ENCODE assay signal across 15 cellular contexts in genomic region chr22:32754413-32755041, GRCh38. TPM values are rescaled to one million over a fixed set of nuclear protein-coding genes. Genes with fewer than 3 reads are reported as not detected.
DNase-seq lines count a peak whose midpoint lies in the region; ATAC-seq and TF ChIP-seq lines count a peak whose summit lies in the region.
"Had no signal": no experiment of that assay in that cellular context is flagged by ENCODE, and none has a peak within 500 bp of the region (broad histone marks: within the 10 kb centered on the region; RNA-seq: fewer than 3 reads in every experiment).

No MANE protein-coding gene starts in this region.

- intact Hi-C loops in HCT116 (cut with micrococcal nuclease): no loop called here
- intact Hi-C loops in breast epithelium (cut with DNase I; ENCODE audit: low total_unique reads): no loop called here
- intact Hi-C loops in testis (cut with DNase I; ENCODE audit: low total_unique reads): no loop called here

- H3K27ac Mint-ChIP-seq in activated T-cell treated with anti-CD3 and anti-CD28 coated beads, Interleukin-2, amount 50 U/mL, for 24 hours: no peak overlapping the region
- H3K27ac Mint-ChIP-seq: mesothelial cell of epicardium had no signal

- H3K4me1 ChIP-seq in HCT116 (ENCODE audit: control insufficient read depth in 1 of 2, insufficient read depth in 2 of 2, low read length in 2 of 2) (peaks cover 0 to 10% of the 10 kb centered on the region in 2 experiments; a peak in 1 of 4 replicates), breast epithelium (no peaks in the 10 kb centered on the region), hepatocyte (ENCODE audit: insufficient read depth) (peaks cover 6% of the 10 kb centered on the region), testis (no peaks in the 10 kb centered on the region)
- H3K4me1 ChIP-seq: prostate gland had no signal

- no peak for TF ChIP-seq POLR2A in HCT116 (IDR thresholded peaks at IDR 0.05; ENCODE audit: borderline replicate concordance, extremely low read depth, insufficient read depth, insufficient read length)
- no peak for TF ChIP-seq POLR2A in breast epithelium (IDR thresholded peaks at IDR 0.05)
- no peak for TF ChIP-seq POLR2A in testis (IDR thresholded peaks at IDR 0.05)

- peak overlapping the region; percentile 47 for H3K4me2 ChIP-seq in HCT116 (ENCODE audit: low read length)
- no peak overlapping the region for H3K4me2 ChIP-seq in hepatocyte

- CTCF ChIA-PET in HCT116 (lab: Charles Lee): no interaction called here

- WGBS in hepatocyte (ENCODE audit: low lambda C conversion rate, missing lambda C conversion rate): 51% methylated on average over 6 of the region's 6 CpGs
- 75 to 84% methylated on average over 6 of the region's 6 CpGs for WGBS in testis, 2 donors

- no peak overlapping the region for H2AFZ ChIP-seq in HCT116 (ENCODE audit: low read depth, low read length, poor library complexity, severe bottlenecking)
- no peak overlapping the region for H2AFZ ChIP-seq in hepatocyte

- H3K27me3 ChIP-seq in HCT116 (ENCODE audit: insufficient read depth, low read length) (no peaks in the 10 kb centered on the region), breast epithelium (no peaks in the 10 kb centered on the region), hepatocyte (no peaks in the 10 kb centered on the region), testis (no peaks in the 10 kb centered on the region)

- no peak overlapping the region for H3K9ac ChIP-seq in HCT116 (ENCODE audit: low read length)

- TF ChIP-seq RAD21 in HCT116 (IDR thresholded peaks at IDR 0.05; ENCODE audit: low read depth): no peak

- H3K27me3 Mint-ChIP-seq in activated T-cell treated with anti-CD3 and anti-CD28 coated beads, Interleukin-2, amount 50 U/mL, for 24 hours: no peaks in the 10 kb centered on the region

- no peak overlapping the region for H3K4me3 Mint-ChIP-seq in activated T-cell treated with anti-CD3 and anti-CD28 coated beads, Interleukin-2, amount 50 U/mL, for 24 hours
- H3K4me3 Mint-ChIP-seq: mesothelial cell of epicardium had no signal

- no peaks in the 10 kb centered on the region for H3K79me2 ChIP-seq in HCT116 (ENCODE audit: insufficient read depth, low read length)
- H3K79me2 ChIP-seq in hepatocyte: no peaks in the 10 kb centered on the region

- no peak overlapping the region for H3K4me3 ChIP-seq in HCT116 (replicated peaks in 1 of 2; ENCODE audit: low read depth in 1 of 2, low read length in 2 of 2)
- H3K4me3 ChIP-seq in breast epithelium: no peak overlapping the region
- H3K4me3 ChIP-seq in hepatocyte: no peak overlapping the region
- H3K4me3 ChIP-seq in testis: no peak overlapping the region
- H3K4me3 ChIP-seq: prostate gland had no signal

- H3K9me3 Mint-ChIP-seq in activated T-cell treated with anti-CD3 and anti-CD28 coated beads, Interleukin-2, amount 50 U/mL, for 24 hours: no peaks in the 10 kb centered on the region
- H3K9me3 Mint-ChIP-seq: mesothelial cell of epicardium had no signal

- H3K36me3 ChIP-seq in HCT116 (ENCODE audit: control insufficient read depth in 1 of 2, insufficient read depth in 2 of 2, low read length in 2 of 2): no peaks in the 10 kb centered on the region
- H3K36me3 ChIP-seq in breast epithelium: no peaks in the 10 kb centered on the region
- no peaks in the 10 kb centered on the region for H3K36me3 ChIP-seq in hepatocyte (replicated peaks; ENCODE audit: insufficient read depth, low read depth)
- H3K36me3 ChIP-seq in testis (ENCODE audit: low read depth, missing control alignments): no peaks in the 10 kb centered on the region
- H3K36me3 ChIP-seq: prostate gland had no signal

- RAD21 ChIA-PET in HCT116 (lab: Charles Lee; ENCODE audit: low non-redundant PET in 1 of 2, low total read pairs in 2 of 2, uncharacterized antibody in 2 of 2, unreplicated experiment in 2 of 2): no interaction called here

- no peaks in the 10 kb centered on the region for H3K4me1 Mint-ChIP-seq in activated T-cell treated with anti-CD3 and anti-CD28 coated beads, Interleukin-2, amount 50 U/mL, for 24 hours (ENCODE audit: low read depth)

- no peaks in the 10 kb centered on the region for H4K20me1 ChIP-seq in HCT116 (ENCODE audit: insufficient read depth)
- H4K20me1 ChIP-seq in hepatocyte (ENCODE audit: insufficient read depth, poor library complexity, severe bottlenecking): no peaks in the 10 kb centered on the region

- ATAC-seq in HCT116 (no peak; the same call in 1 of the 2 replicates), HG02610 (IDR thresholded peaks at IDR 0.05; ENCODE audit: unreplicated experiment) (no peak)

- H3K9me3 ChIP-seq in HCT116 (ENCODE audit: control insufficient read depth in 1 of 2, insufficient read depth in 1 of 2, low read depth in 1 of 2, low read length in 2 of 2) (no peaks in the 10 kb centered on the region), breast epithelium (no peaks in the 10 kb centered on the region), hepatocyte (ENCODE audit: low read depth) (no peaks in the 10 kb centered on the region), testis (no peaks in the 10 kb centered on the region)
- H3K9me3 ChIP-seq: prostate gland had no signal

- POLR2A ChIA-PET in HCT116 (lab: Charles Lee): no interaction called here

- H3K9me2 ChIP-seq in HCT116 (ENCODE audit: insufficient read depth) (no peaks in the 10 kb centered on the region), hepatocyte (replicated peaks; ENCODE audit: insufficient read depth) (no peaks in the 10 kb centered on the region)

- no peaks in the 10 kb centered on the region for H3K36me3 Mint-ChIP-seq in activated T-cell treated with anti-CD3 and anti-CD28 coated beads, Interleukin-2, amount 50 U/mL, for 24 hours (ENCODE audit: low read depth)
- H3K36me3 Mint-ChIP-seq: mesothelial cell of epicardium had no signal

- DNase-seq in HCT116 (ENCODE audit: low read depth, low spot score) (no peak), breast epithelium (ENCODE audit: low spot score in 2 of 2) (no peak), hepatocyte (ENCODE audit: low spot score) (peak; percentile 79), testis (peak; percentile 27), T-helper 2 cell (no peak), NCI-H1105 treated with DMSO at 0.1 percent for 48 hours (lab: John Stamatoyannopoulos, UW) (no peak)
- DNase-seq in activated T-cell treated with anti-CD3 and anti-CD28 coated beads, Interleukin-2, amount 50 U/mL, for 24 hours: no peak
- DNase-seq: C1 segment of cervical spinal cord; effector CD8-positive, alpha-beta T cell; hypothalamus; stimulated activated CD4-positive, alpha-beta T cell treated with anti-CD3 and anti-CD28 coated beads, Interleukin-4, amount 100 ng/mL, for 1 hour; stimulated activated naive CD4-positive, alpha-beta T cell had no signal

- no peak for TF ChIP-seq CTCF in HCT116 (IDR thresholded peaks at IDR 0.05 in 2 of 3, conservative IDR thresholded peaks at IDR 0.05 in 1 of 3; ENCODE audit: borderline replicate concordance in 1 of 3, insufficient read depth in 1 of 3, low read depth in 2 of 3, low read length in 2 of 3)
- no peak for TF ChIP-seq CTCF in breast epithelium (IDR thresholded peaks at IDR 0.05)
- no peak for TF ChIP-seq CTCF in hepatocyte (IDR thresholded peaks at IDR 0.05; ENCODE audit: poor library complexity)
- no peak for TF ChIP-seq CTCF in testis (IDR thresholded peaks at IDR 0.05)

- no TSS peak for BruUV-seq in HCT116 (replicated peaks; lab: Mats Ljungman, UMichigan)

- H3K27ac ChIP-seq in HCT116 (ENCODE audit: low read depth, low read length): no peak overlapping the region
- H3K27ac ChIP-seq in breast epithelium: peak overlapping the region; percentile 67 to 77
- peak overlapping the region; percentile 60 for H3K27ac ChIP-seq in hepatocyte
- peak overlapping the region in 1 of 2 donors; percentile 5 for H3K27ac ChIP-seq in testis
- H3K27ac ChIP-seq: prostate gland had no signal

TF ChIP-seq in HCT116, 20 proteins besides CTCF, POLR2A, EP300 and RAD21:
- TF ChIP-seq CEBPB (IDR thresholded peaks at IDR 0.05; ENCODE audit: low read depth): peak; percentile 38; the same call in 1 of the 2 replicates
- TF ChIP-seq TCF7L2 (IDR thresholded peaks at IDR 0.05; ENCODE audit: borderline replicate concordance, extremely low read depth, insufficient read depth, insufficient read length): no peak
TF ChIP-seq in HCT116: peak in this region for 1.

RNA-seq across cellular contexts. Expression of gene TIMP3, which starts 47.0 kb away (rescaled TPM):
- total RNA-seq in HCT116 (2021; ENCODE audit: unreplicated experiment) (2.2 TPM), breast epithelium (1,000 to 10,000 TPM in 1 of 3 donors, 100 to 1,000 TPM in 2; 269 to 1,246 (median 290) TPM), hepatocyte (92.3 and 96.1 TPM in 2 replicates), testis (100 to 1,000 TPM; 200 to 201 TPM)
- 1.1 TPM in 2 replicates for polyA plus RNA-seq in HCT116 (2012)
- polyA plus RNA-seq in hepatocyte (76.6 and 91.6 TPM in 2 replicates), testis (ENCODE audit: insufficient read depth, low read depth, low replicate concordance) (214 TPM)

Comparison
In these comparisons a context has a peak if more than half of its experiments do, and no peak if none do; other contexts are left out.
1. DNase-seq: peak in hepatocyte (single experiment) and testis (single experiment); none in HCT116 (single experiment), breast epithelium (0 of 2), T-helper 2 cell (0 of 5), activated T-cell treated with anti-CD3 and anti-CD28 coated beads, Interleukin-2, amount 50 U/mL, for 24 hours (single experiment) and NCI-H1105 treated with DMSO at 0.1 percent for 48 hours (single experiment).
2. RNA of gene TIMP3, which starts 47.0 kb away (total RNA-seq): 269 to 1,246 TPM in breast epithelium, 200 to 201 TPM in testis and 92.3 to 96.1 TPM in hepatocyte; 2.2 TPM in HCT116 (single experiment); every median in the first group is over 10 times any median in the second.